22 cellular contexts compared by ENCODE assay signal in genomic region chr7:659306-659847, GRCh38.
"Had no signal": no experiment of that assay in that cellular context is flagged by ENCODE, and none has a peak within 500 bp of the region (broad histone marks: within the 10 kb centered on the region; RNA-seq: fewer than 3 reads in every experiment).

No MANE protein-coding gene starts in this region.

- H3K4me3 Mint-ChIP-seq: activated B cell treated with CpG ODN at 0.5 μM for 24 hours; activated CD4-positive, alpha-beta T cell treated with anti-CD3 and anti-CD28 coated beads, Interleukin-2, amount 10 ng/mL, durations not matched to agents 24 days and 14 days; activated CD8-positive, alpha-beta memory T cell treated with anti-CD3 and anti-CD28 coated beads, Interleukin-2, amount 10 ng/mL, durations not matched to agents 7 days and 5 days; activated naive CD8-positive, alpha-beta T cell; activated T-cell treated with anti-CD3 and anti-CD28 coated beads, Interleukin-2, amount 50 U/mL, for 24 hours; activated T-helper 1 cell treated with anti-CD3 and anti-CD28 coated beads, Interleukin-12 subunit alpha, Interleukin-12 subunit beta, Interleukin-2, Interleukin-4 antibody, amounts not matched to agents 30 ng/mL and 10 ng/mL and 1 ng/mL, durations not matched to agents 14 hours and 24 hours and 36 hours; brain; T-helper 1 cell treated with Interleukin-12 subunit alpha and Interleukin-12 subunit beta and Interleukin-4 antibody, amounts not matched to agents 30 μg/mL and 1 μg/mL, for 36 hours had no signal

- H3K4me1 Mint-ChIP-seq: activated B cell treated with CpG ODN at 0.5 μM for 24 hours had no signal

- H3K27me3 Mint-ChIP-seq: activated B cell treated with CpG ODN at 0.5 μM for 24 hours; activated CD4-positive, alpha-beta T cell treated with anti-CD3 and anti-CD28 coated beads, Interleukin-2, amount 10 ng/mL, durations not matched to agents 24 days and 14 days; activated CD8-positive, alpha-beta memory T cell treated with anti-CD3 and anti-CD28 coated beads, Interleukin-2, amount 10 ng/mL, durations not matched to agents 7 days and 5 days; activated naive CD8-positive, alpha-beta T cell; activated T-cell treated with anti-CD3 and anti-CD28 coated beads, Interleukin-2, amount 50 U/mL, for 24 hours; brain had no signal

- ATAC-seq: activated CD8-positive, alpha-beta memory T cell treated with anti-CD3 and anti-CD28 coated beads, Interleukin-2, amount 10 ng/mL, durations not matched to agents 7 days and 5 days had no signal

- H3K9me3 Mint-ChIP-seq: activated B cell treated with CpG ODN at 0.5 μM for 24 hours had no signal

- DNase-seq: activated B cell treated with CpG ODN at 0.5 μM for 24 hours; activated CD4-positive, alpha-beta T cell treated with anti-CD3 and anti-CD28 coated beads for 1 hour; activated CD4-positive, alpha-beta T cell treated with anti-CD3 and anti-CD28 coated beads, Interleukin-2, amount 10 ng/mL, durations not matched to agents 24 days and 14 days; activated CD4-positive, alpha-beta T cell treated with anti-CD3 and anti-CD28 coated beads, Interleukin-2, amount 50 U/mL, for 48 hours; activated CD8-positive, alpha-beta memory T cell treated with anti-CD3 and anti-CD28 coated beads, Interleukin-2, amount 10 ng/mL, durations not matched to agents 7 days and 5 days; activated effector memory CD4-positive, alpha-beta T cell treated with Interleukin-2 at 50 U/mL for 16 hours; activated naive CD4-positive, alpha-beta T cell; activated T-cell treated with anti-CD3 and anti-CD28 coated beads, Interleukin-2, amount 50 U/mL, for 24 hours; amygdala; MM.1S; NCI-H1105; NCI-H1436; NCI-H1694 treated with DMSO at 0.1 percent for 48 hours; NCI-H2029 treated with DMSO at 0.1 percent for 48 hours; NCI-H446; NCI-H524; SHP77 treated with DMSO at 0.1 percent for 48 hours had no signal

- H3K27ac ChIP-seq: cardiac muscle cell had no signal

- H3K27ac Mint-ChIP-seq: activated B cell treated with CpG ODN at 0.5 μM for 24 hours; activated CD4-positive, alpha-beta T cell treated with anti-CD3 and anti-CD28 coated beads, Interleukin-2, amount 10 ng/mL, durations not matched to agents 24 days and 14 days; activated CD8-positive, alpha-beta memory T cell treated with anti-CD3 and anti-CD28 coated beads, Interleukin-2, amount 10 ng/mL, durations not matched to agents 7 days and 5 days; activated naive CD8-positive, alpha-beta T cell; activated T-cell treated with anti-CD3 and anti-CD28 coated beads, Interleukin-2, amount 50 U/mL, for 24 hours; activated T-helper 1 cell treated with anti-CD3 and anti-CD28 coated beads, Interleukin-12 subunit alpha, Interleukin-12 subunit beta, Interleukin-2, Interleukin-4 antibody, amounts not matched to agents 30 ng/mL and 10 ng/mL and 1 ng/mL, durations not matched to agents 14 hours and 24 hours and 36 hours; brain; T-helper 1 cell treated with Interleukin-12 subunit alpha and Interleukin-12 subunit beta and Interleukin-4 antibody, amounts not matched to agents 30 μg/mL and 1 μg/mL, for 36 hours had no signal

- H3K4me3 ChIP-seq: cardiac muscle cell had no signal

- H3K27me3 ChIP-seq: cardiac muscle cell had no signal

- H3K36me3 ChIP-seq: cardiac muscle cell had no signal
